In genomic region chr13:38775085-38775484, GRCh38 we compare ENCODE assay signal across 41 cellular contexts.
"Had no signal": no experiment of that assay in that cellular context is flagged by ENCODE, and none has a peak within 500 bp of the region (broad histone marks: within the 10 kb centered on the region; RNA-seq: fewer than 3 reads in every experiment).

No MANE protein-coding gene starts in this region.

- H3K4me1 Mint-ChIP-seq: activated naive CD4-positive, alpha-beta T cell treated with anti-CD3 and anti-CD28 coated beads, Interleukin-2, amount 10 ng/mL, durations not matched to agents 7 days and 5 days; activated naive CD4-positive, alpha-beta T cell treated with anti-CD3 and anti-CD28 coated beads, Interleukin-2, amount 50 U/mL, for 24 hours; activated naive CD8-positive, alpha-beta T cell treated with anti-CD3 and anti-CD28 coated beads for 36 hours; activated naive CD8-positive, alpha-beta T cell treated with anti-CD3 and anti-CD28 coated beads, Interleukin-2, amount 10 ng/mL, durations not matched to agents 7 days and 5 days; activated naive CD8-positive, alpha-beta T cell treated with anti-CD3 and anti-CD28 coated beads, Interleukin-2, amount 50 U/mL, for 24 hours; activated T-helper 17 cell treated with anti-CD3 and anti-CD28 coated beads, Interleukin-2, amount 50 U/mL, for 72 hours; central memory CD8-positive, alpha-beta T cell had no signal

- H3K27me3 Mint-ChIP-seq: activated naive CD4-positive, alpha-beta T cell treated with anti-CD3 and anti-CD28 coated beads, Interleukin-2, amount 10 ng/mL, durations not matched to agents 7 days and 5 days; activated naive CD4-positive, alpha-beta T cell treated with anti-CD3 and anti-CD28 coated beads, Interleukin-2, amount 50 U/mL, for 24 hours; activated naive CD8-positive, alpha-beta T cell treated with anti-CD3 and anti-CD28 coated beads, Interleukin-2, amount 10 ng/mL, durations not matched to agents 7 days and 5 days; activated naive CD8-positive, alpha-beta T cell treated with anti-CD3 and anti-CD28 coated beads, Interleukin-2, amount 50 U/mL, for 24 hours; brain; central memory CD8-positive, alpha-beta T cell had no signal

- H3K4me3 ChIP-seq: adrenal gland, ascending aorta, body of pancreas, breast epithelium, cardiac muscle cell had no signal

- H3K9me3 Mint-ChIP-seq: activated naive CD4-positive, alpha-beta T cell treated with anti-CD3 and anti-CD28 coated beads for 36 hours; activated naive CD4-positive, alpha-beta T cell treated with anti-CD3 and anti-CD28 coated beads, Interleukin-2, amount 10 ng/mL, durations not matched to agents 7 days and 5 days; activated T-cell treated with anti-CD3 and anti-CD28 coated beads, Interleukin-2, amount 50 U/mL, for 24 hours; activated T-helper 1 cell treated with anti-CD3 and anti-CD28 coated beads, Interleukin-12 subunit alpha, Interleukin-12 subunit beta, Interleukin-2, Interleukin-4 antibody, amounts not matched to agents 30 ng/mL and 10 ng/mL and 1 ng/mL, durations not matched to agents 14 hours and 24 hours and 36 hours; activated T-helper 2 cell treated with anti-CD3 and anti-CD28 coated beads, Interferon-gamma antibody, Interleukin-2, Interleukin-4, amounts not matched to agents 10 μg/mL and 5 μg/mL and 100 μg/mL, durations not matched to agents 14 hours and 24 hours and 36 hours had no signal

- ATAC-seq: activated naive CD4-positive, alpha-beta T cell treated with anti-CD3 and anti-CD28 coated beads, Interleukin-2, amount 50 U/mL, for 72 hours; activated naive CD8-positive, alpha-beta T cell treated with anti-CD3 and anti-CD28 coated beads, Interleukin-2, amount 50 U/mL, for 24 hours; activated T-cell treated with anti-CD3 and anti-CD28 coated beads, Interleukin-2, amount 50 U/mL, for 4 hours; activated T-cell treated with anti-CD3 and anti-CD28 coated beads, Interleukin-2, amount 50 U/mL, for 72 hours; activated T-helper 17 cell treated with anti-CD3 and anti-CD28 coated beads, Interleukin-2, amount 50 U/mL, for 72 hours; body of pancreas had no signal

- H3K4me1 ChIP-seq: adrenal gland, ascending aorta, breast epithelium had no signal

- H3K27me3 ChIP-seq: adrenal gland, ascending aorta, body of pancreas, brain microvascular endothelial cell, breast epithelium, cardiac muscle cell had no signal

- H3K27ac Mint-ChIP-seq: activated naive CD4-positive, alpha-beta T cell treated with anti-CD3 and anti-CD28 coated beads for 36 hours; activated naive CD4-positive, alpha-beta T cell treated with anti-CD3 and anti-CD28 coated beads, Interleukin-2, amount 10 ng/mL, durations not matched to agents 7 days and 5 days; activated naive CD4-positive, alpha-beta T cell treated with anti-CD3 and anti-CD28 coated beads, Interleukin-2, amount 50 U/mL, for 24 hours; activated naive CD4-positive, alpha-beta T cell treated with anti-CD3 and anti-CD28 coated beads, Interleukin-2, amount 50 U/mL, for 72 hours; activated naive CD8-positive, alpha-beta T cell; activated naive CD8-positive, alpha-beta T cell treated with anti-CD3 and anti-CD28 coated beads for 36 hours; activated naive CD8-positive, alpha-beta T cell treated with anti-CD3 and anti-CD28 coated beads, Interleukin-2, amount 10 ng/mL, durations not matched to agents 7 days and 5 days; activated naive CD8-positive, alpha-beta T cell treated with anti-CD3 and anti-CD28 coated beads, Interleukin-2, amount 50 U/mL, for 24 hours; activated T-cell treated with anti-CD3 and anti-CD28 coated beads, Interleukin-2, amount 50 U/mL, for 24 hours; activated T-cell treated with anti-CD3 and anti-CD28 coated beads, Interleukin-2, amount 50 U/mL, for 72 hours; activated T-helper 1 cell treated with anti-CD3 and anti-CD28 coated beads, Interleukin-12 subunit alpha, Interleukin-12 subunit beta, Interleukin-2, Interleukin-4 antibody, amounts not matched to agents 30 ng/mL and 10 ng/mL and 1 ng/mL, durations not matched to agents 14 hours and 24 hours and 36 hours; activated T-helper 17 cell treated with anti-CD3 and anti-CD28 coated beads, Interleukin-2, amount 50 U/mL, for 72 hours; activated T-helper 2 cell treated with anti-CD3 and anti-CD28 coated beads, Interferon-gamma antibody, Interleukin-2, Interleukin-4, amounts not matched to agents 10 μg/mL and 5 μg/mL and 100 μg/mL, durations not matched to agents 14 hours and 24 hours and 36 hours; brain had no signal

- FAIRE-seq: astrocyte, bronchial epithelial cell had no signal

- H3K4me3 Mint-ChIP-seq: activated naive CD4-positive, alpha-beta T cell treated with anti-CD3 and anti-CD28 coated beads for 36 hours; activated naive CD4-positive, alpha-beta T cell treated with anti-CD3 and anti-CD28 coated beads, Interleukin-2, amount 10 ng/mL, durations not matched to agents 7 days and 5 days; activated naive CD4-positive, alpha-beta T cell treated with anti-CD3 and anti-CD28 coated beads, Interleukin-2, amount 50 U/mL, for 24 hours; activated naive CD8-positive, alpha-beta T cell; activated naive CD8-positive, alpha-beta T cell treated with anti-CD3 and anti-CD28 coated beads for 36 hours; activated naive CD8-positive, alpha-beta T cell treated with anti-CD3 and anti-CD28 coated beads, Interleukin-2, amount 10 ng/mL, durations not matched to agents 7 days and 5 days; activated naive CD8-positive, alpha-beta T cell treated with anti-CD3 and anti-CD28 coated beads, Interleukin-2, amount 50 U/mL, for 24 hours; activated T-cell treated with anti-CD3 and anti-CD28 coated beads, Interleukin-2, amount 50 U/mL, for 24 hours; activated T-cell treated with anti-CD3 and anti-CD28 coated beads, Interleukin-2, amount 50 U/mL, for 4 hours; activated T-cell treated with anti-CD3 and anti-CD28 coated beads, Interleukin-2, amount 50 U/mL, for 72 hours; activated T-helper 1 cell treated with anti-CD3 and anti-CD28 coated beads, Interleukin-12 subunit alpha, Interleukin-12 subunit beta, Interleukin-2, Interleukin-4 antibody, amounts not matched to agents 30 ng/mL and 10 ng/mL and 1 ng/mL, durations not matched to agents 14 hours and 24 hours and 36 hours; activated T-helper 17 cell treated with anti-CD3 and anti-CD28 coated beads, Interleukin-2, amount 50 U/mL, for 72 hours; brain; central memory CD8-positive, alpha-beta T cell had no signal

- H3K36me3 Mint-ChIP-seq: activated naive CD4-positive, alpha-beta T cell treated with anti-CD3 and anti-CD28 coated beads, Interleukin-2, amount 10 ng/mL, durations not matched to agents 7 days and 5 days; activated naive CD4-positive, alpha-beta T cell treated with anti-CD3 and anti-CD28 coated beads, Interleukin-2, amount 50 U/mL, for 24 hours; activated naive CD4-positive, alpha-beta T cell treated with anti-CD3 and anti-CD28 coated beads, Interleukin-2, amount 50 U/mL, for 72 hours; activated naive CD8-positive, alpha-beta T cell; activated naive CD8-positive, alpha-beta T cell treated with anti-CD3 and anti-CD28 coated beads for 36 hours; activated naive CD8-positive, alpha-beta T cell treated with anti-CD3 and anti-CD28 coated beads, Interleukin-2, amount 10 ng/mL, durations not matched to agents 7 days and 5 days; brain had no signal

- H3K36me3 ChIP-seq: adrenal gland, ascending aorta, brain microvascular endothelial cell, breast epithelium, cardiac muscle cell had no signal

- H3K9me3 ChIP-seq: adrenal gland, ascending aorta, body of pancreas, breast epithelium had no signal

- H3K27ac ChIP-seq: adrenal gland, ascending aorta, body of pancreas, brain microvascular endothelial cell, breast epithelium, cardiac muscle cell had no signal

- DNase-seq: activated effector memory CD4-positive, alpha-beta T cell treated with anti-CD3 and anti-CD28 coated beads, Interleukin-2, amount 50 U/mL, for 16 hours; activated effector memory CD4-positive, alpha-beta T cell treated with Interleukin-2 at 50 U/mL for 16 hours; activated gamma-delta T cell; activated gamma-delta T cell treated with Interleukin-2 at 50 U/mL for 16 hours; activated naive CD4-positive, alpha-beta T cell; activated naive CD4-positive, alpha-beta T cell treated with anti-CD3 and anti-CD28 coated beads for 36 hours; activated naive CD4-positive, alpha-beta T cell treated with anti-CD3 and anti-CD28 coated beads, Interleukin-2, amount 10 ng/mL, durations not matched to agents 7 days and 5 days; activated naive CD4-positive, alpha-beta T cell treated with anti-CD3 and anti-CD28 coated beads, Interleukin-2, amount 50 U/mL, for 16 hours; activated naive CD4-positive, alpha-beta T cell treated with Interleukin-2 at 50 U/mL for 16 hours; activated naive CD8-positive, alpha-beta T cell treated with anti-CD3 and anti-CD28 coated beads for 36 hours; activated naive CD8-positive, alpha-beta T cell treated with anti-CD3 and anti-CD28 coated beads, Interleukin-2, amount 10 ng/mL, durations not matched to agents 7 days and 5 days; activated naive CD8-positive, alpha-beta T cell treated with anti-CD3 and anti-CD28 coated beads, Interleukin-2, amount 50 U/mL, for 24 hours; activated T-cell treated with anti-CD3 and anti-CD28 coated beads for 4 hours; activated T-cell treated with anti-CD3 and anti-CD28 coated beads, Interleukin-2, amount 50 U/mL, for 1 hour; activated T-cell treated with anti-CD3 and anti-CD28 coated beads, Interleukin-2, amount 50 U/mL, for 24 hours; activated T-cell treated with anti-CD3 and anti-CD28 coated beads, Interleukin-2, amount 50 U/mL, for 4 hours; activated T-cell treated with anti-CD3 and anti-CD28 coated beads, Interleukin-2, amount 50 U/mL, for 48 hours; activated T-cell treated with anti-CD3 and anti-CD28 coated beads, Interleukin-2, amount 50 U/mL, for 72 hours; adrenal gland; amniotic stem cell; amygdala; anterior cingulate cortex; aorta; body of pancreas; brain microvascular endothelial cell; caudate nucleus; central memory CD4-positive, alpha-beta T cell; cerebellar nuclear complex had no signal
